Comparison of ENCODE assay signal across 1 cellular context in the genomic region with DNA sequence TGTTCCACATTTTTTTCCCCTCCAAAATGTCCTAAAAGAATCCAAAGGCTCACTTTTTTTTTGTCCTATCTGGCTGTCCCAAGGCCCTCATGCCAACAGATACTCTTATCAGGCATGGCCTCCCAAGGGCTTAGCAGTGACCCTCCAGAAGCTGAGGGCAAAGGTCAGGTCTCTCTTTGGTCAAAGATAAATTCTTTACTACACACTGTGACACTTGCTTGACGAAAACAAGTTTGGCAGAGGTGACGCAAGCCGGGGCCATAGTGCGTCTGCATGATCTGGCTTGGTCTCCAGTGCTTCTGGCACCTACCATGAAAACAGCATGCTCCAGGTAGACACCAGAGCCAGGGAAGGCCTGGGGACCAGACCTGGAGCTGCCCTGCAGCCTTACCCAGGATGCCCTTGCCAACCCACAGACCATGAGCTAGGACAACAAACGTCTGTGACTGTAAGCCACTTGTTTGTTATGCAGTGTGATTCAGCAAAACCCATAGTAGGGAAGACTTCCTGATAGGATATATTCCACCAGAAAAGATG.
TF ChIP-seq lines count a peak whose summit lies in the region.

No MANE protein-coding gene starts in this region.

TF ChIP-seq in HepG2, 621 proteins besides CTCF, POLR2A, EP300 and RAD21 (continued from another document and continues in another):
- TF ChIP-seq, protein P1, sequence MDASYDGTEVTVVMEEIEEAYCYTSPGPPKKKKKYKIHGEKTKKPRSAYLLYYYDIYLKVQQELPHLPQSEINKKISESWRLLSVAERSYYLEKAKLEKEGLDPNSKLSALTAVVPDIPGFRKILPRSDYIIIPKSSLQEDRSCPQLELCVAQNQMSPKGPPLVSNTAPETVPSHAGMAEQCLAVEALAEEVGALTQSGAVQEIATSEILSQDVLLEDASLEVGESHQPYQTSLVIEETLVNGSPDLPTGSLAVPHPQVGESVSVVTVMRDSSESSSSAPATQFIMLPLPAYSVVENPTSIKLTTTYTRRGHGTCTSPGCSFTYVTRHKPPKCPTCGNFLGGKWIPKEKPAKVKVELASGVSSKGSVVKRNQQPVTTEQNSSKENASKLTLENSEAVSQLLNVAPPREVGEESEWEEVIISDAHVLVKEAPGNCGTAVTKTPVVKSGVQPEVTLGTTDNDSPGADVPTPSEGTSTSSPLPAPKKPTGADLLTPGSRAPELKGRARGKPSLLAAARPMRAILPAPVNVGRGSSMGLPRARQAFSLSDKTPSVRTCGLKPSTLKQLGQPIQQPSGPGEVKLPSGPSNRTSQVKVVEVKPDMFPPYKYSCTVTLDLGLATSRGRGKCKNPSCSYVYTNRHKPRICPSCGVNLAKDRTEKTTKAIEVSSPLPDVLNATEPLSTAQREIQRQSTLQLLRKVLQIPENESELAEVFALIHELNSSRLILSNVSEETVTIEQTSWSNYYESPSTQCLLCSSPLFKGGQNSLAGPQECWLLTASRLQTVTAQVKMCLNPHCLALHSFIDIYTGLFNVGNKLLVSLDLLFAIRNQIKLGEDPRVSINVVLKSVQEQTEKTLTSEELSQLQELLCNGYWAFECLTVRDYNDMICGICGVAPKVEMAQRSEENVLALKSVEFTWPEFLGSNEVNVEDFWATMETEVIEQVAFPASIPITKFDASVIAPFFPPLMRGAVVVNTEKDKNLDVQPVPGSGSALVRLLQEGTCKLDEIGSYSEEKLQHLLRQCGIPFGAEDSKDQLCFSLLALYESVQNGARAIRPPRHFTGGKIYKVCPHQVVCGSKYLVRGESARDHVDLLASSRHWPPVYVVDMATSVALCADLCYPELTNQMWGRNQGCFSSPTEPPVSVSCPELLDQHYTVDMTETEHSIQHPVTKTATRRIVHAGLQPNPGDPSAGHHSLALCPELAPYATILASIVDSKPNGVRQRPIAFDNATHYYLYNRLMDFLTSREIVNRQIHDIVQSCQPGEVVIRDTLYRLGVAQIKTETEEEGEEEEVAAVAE (CRISPR knock-in tag; IDR thresholded peaks at IDR 0.05; ENCODE audit: borderline replicate concordance): no peak
- TF ChIP-seq IKZF4 (CRISPR knock-in tag; IDR thresholded peaks at IDR 0.05; ENCODE audit: borderline replicate concordance, low read depth, not compliant biosample characterization): no peak
- no peak for TF ChIP-seq ZNF605 (CRISPR knock-in tag; IDR thresholded peaks at IDR 0.05)
- TF ChIP-seq IRF2 (CRISPR knock-in tag; IDR thresholded peaks at IDR 0.05): 0 out of 2 replicates have a peak, but pooled peaks have one; percentile 21
- TF ChIP-seq ZFP62 (CRISPR knock-in tag; IDR thresholded peaks at IDR 0.05): no peak
- no peak for TF ChIP-seq HDAC1 (CRISPR knock-in tag; IDR thresholded peaks at IDR 0.05)
- TF ChIP-seq ZBTB7B (CRISPR knock-in tag; IDR thresholded peaks at IDR 0.05): no peak
- TF ChIP-seq JDP2 (CRISPR knock-in tag; IDR thresholded peaks at IDR 0.05; ENCODE audit: borderline replicate concordance): no peak
- no peak for TF ChIP-seq ZNF224 (CRISPR knock-in tag; IDR thresholded peaks at IDR 0.05)
- TF ChIP-seq, protein P2, sequence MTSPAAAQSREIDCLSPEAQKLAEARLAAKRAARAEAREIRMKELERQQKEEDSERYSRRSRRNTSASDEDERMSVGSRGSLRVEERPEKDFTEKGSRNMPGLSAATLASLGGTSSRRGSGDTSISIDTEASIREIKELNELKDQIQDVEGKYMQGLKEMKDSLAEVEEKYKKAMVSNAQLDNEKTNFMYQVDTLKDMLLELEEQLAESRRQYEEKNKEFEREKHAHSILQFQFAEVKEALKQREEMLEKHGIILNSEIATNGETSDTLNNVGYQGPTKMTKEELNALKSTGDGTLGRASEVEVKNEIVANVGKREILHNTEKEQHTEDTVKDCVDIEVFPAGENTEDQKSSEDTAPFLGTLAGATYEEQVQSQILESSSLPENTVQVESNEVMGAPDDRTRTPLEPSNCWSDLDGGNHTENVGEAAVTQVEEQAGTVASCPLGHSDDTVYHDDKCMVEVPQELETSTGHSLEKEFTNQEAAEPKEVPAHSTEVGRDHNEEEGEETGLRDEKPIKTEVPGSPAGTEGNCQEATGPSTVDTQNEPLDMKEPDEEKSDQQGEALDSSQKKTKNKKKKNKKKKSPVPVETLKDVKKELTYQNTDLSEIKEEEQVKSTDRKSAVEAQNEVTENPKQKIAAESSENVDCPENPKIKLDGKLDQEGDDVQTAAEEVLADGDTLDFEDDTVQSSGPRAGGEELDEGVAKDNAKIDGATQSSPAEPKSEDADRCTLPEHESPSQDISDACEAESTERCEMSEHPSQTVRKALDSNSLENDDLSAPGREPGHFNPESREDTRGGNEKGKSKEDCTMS (CRISPR knock-in tag; conservative IDR thresholded peaks at IDR 0.05): no peak
- peak; percentile 52; the same call in 1 of the 2 replicates for TF ChIP-seq HIVEP1 (CRISPR knock-in tag; IDR thresholded peaks at IDR 0.05)
- TF ChIP-seq HOXA3 (CRISPR knock-in tag; IDR thresholded peaks at IDR 0.05): peak; percentile 96
- no peak for TF ChIP-seq ZNF749 (CRISPR knock-in tag; IDR thresholded peaks at IDR 0.05; ENCODE audit: borderline replicate concordance)
- no peak for TF ChIP-seq MLLT10 (CRISPR knock-in tag; IDR thresholded peaks at IDR 0.05)
- TF ChIP-seq, protein P3, sequence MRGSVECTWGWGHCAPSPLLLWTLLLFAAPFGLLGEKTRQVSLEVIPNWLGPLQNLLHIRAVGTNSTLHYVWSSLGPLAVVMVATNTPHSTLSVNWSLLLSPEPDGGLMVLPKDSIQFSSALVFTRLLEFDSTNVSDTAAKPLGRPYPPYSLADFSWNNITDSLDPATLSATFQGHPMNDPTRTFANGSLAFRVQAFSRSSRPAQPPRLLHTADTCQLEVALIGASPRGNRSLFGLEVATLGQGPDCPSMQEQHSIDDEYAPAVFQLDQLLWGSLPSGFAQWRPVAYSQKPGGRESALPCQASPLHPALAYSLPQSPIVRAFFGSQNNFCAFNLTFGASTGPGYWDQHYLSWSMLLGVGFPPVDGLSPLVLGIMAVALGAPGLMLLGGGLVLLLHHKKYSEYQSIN (CRISPR knock-in tag; IDR thresholded peaks at IDR 0.05; ENCODE audit: borderline replicate concordance): no peak
- peak; percentile 62; the same call in 1 of the 2 replicates for TF ChIP-seq NR2F2 (IDR thresholded peaks at IDR 0.05; ENCODE audit: borderline replicate concordance, low read depth)
- no peak for TF ChIP-seq RXRA (CRISPR knock-in tag; IDR thresholded peaks at IDR 0.05)
- TF ChIP-seq FOXJ3 (CRISPR knock-in tag; IDR thresholded peaks at IDR 0.05; ENCODE audit: borderline replicate concordance): no peak
- TF ChIP-seq FOXM1 (CRISPR knock-in tag; IDR thresholded peaks at IDR 0.05): no peak
- TF ChIP-seq ZNF232 (CRISPR knock-in tag; IDR thresholded peaks at IDR 0.05; ENCODE audit: borderline replicate concordance): no peak
- no peak for TF ChIP-seq ZNF17 (CRISPR knock-in tag; IDR thresholded peaks at IDR 0.05)
- TF ChIP-seq NPAS2 (CRISPR knock-in tag; IDR thresholded peaks at IDR 0.05; ENCODE audit: borderline replicate concordance): no peak
- TF ChIP-seq, protein P4, sequence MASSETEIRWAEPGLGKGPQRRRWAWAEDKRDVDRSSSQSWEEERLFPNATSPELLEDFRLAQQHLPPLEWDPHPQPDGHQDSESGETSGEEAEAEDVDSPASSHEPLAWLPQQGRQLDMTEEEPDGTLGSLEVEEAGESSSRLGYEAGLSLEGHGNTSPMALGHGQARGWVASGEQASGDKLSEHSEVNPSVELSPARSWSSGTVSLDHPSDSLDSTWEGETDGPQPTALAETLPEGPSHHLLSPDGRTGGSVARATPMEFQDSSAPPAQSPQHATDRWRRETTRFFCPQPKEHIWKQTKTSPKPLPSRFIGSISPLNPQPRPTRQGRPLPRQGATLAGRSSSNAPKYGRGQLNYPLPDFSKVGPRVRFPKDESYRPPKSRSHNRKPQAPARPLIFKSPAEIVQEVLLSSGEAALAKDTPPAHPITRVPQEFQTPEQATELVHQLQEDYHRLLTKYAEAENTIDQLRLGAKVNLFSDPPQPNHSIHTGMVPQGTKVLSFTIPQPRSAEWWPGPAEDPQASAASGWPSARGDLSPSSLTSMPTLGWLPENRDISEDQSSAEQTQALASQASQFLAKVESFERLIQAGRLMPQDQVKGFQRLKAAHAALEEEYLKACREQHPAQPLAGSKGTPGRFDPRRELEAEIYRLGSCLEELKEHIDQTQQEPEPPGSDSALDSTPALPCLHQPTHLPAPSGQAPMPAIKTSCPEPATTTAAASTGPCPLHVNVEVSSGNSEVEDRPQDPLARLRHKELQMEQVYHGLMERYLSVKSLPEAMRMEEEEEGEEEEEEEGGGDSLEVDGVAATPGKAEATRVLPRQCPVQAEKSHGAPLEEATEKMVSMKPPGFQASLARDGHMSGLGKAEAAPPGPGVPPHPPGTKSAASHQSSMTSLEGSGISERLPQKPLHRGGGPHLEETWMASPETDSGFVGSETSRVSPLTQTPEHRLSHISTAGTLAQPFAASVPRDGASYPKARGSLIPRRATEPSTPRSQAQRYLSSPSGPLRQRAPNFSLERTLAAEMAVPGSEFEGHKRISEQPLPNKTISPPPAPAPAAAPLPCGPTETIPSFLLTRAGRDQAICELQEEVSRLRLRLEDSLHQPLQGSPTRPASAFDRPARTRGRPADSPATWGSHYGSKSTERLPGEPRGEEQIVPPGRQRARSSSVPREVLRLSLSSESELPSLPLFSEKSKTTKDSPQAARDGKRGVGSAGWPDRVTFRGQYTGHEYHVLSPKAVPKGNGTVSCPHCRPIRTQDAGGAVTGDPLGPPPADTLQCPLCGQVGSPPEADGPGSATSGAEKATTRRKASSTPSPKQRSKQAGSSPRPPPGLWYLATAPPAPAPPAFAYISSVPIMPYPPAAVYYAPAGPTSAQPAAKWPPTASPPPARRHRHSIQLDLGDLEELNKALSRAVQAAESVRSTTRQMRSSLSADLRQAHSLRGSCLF (CRISPR knock-in tag; IDR thresholded peaks at IDR 0.05; ENCODE audit: borderline replicate concordance): no peak
- TF ChIP-seq, protein P5, sequence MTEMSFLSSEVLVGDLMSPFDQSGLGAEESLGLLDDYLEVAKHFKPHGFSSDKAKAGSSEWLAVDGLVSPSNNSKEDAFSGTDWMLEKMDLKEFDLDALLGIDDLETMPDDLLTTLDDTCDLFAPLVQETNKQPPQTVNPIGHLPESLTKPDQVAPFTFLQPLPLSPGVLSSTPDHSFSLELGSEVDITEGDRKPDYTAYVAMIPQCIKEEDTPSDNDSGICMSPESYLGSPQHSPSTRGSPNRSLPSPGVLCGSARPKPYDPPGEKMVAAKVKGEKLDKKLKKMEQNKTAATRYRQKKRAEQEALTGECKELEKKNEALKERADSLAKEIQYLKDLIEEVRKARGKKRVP (CRISPR knock-in tag; IDR thresholded peaks at IDR 0.05): peak in 1 of 2 experiments; percentile 90; a peak in 2 of 4 replicates
- TF ChIP-seq, protein P6, sequence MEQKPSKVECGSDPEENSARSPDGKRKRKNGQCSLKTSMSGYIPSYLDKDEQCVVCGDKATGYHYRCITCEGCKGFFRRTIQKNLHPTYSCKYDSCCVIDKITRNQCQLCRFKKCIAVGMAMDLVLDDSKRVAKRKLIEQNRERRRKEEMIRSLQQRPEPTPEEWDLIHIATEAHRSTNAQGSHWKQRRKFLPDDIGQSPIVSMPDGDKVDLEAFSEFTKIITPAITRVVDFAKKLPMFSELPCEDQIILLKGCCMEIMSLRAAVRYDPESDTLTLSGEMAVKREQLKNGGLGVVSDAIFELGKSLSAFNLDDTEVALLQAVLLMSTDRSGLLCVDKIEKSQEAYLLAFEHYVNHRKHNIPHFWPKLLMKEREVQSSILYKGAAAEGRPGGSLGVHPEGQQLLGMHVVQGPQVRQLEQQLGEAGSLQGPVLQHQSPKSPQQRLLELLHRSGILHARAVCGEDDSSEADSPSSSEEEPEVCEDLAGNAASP (CRISPR knock-in tag; IDR thresholded peaks at IDR 0.05; ENCODE audit: borderline replicate concordance): no peak
- TF ChIP-seq, protein P7, sequence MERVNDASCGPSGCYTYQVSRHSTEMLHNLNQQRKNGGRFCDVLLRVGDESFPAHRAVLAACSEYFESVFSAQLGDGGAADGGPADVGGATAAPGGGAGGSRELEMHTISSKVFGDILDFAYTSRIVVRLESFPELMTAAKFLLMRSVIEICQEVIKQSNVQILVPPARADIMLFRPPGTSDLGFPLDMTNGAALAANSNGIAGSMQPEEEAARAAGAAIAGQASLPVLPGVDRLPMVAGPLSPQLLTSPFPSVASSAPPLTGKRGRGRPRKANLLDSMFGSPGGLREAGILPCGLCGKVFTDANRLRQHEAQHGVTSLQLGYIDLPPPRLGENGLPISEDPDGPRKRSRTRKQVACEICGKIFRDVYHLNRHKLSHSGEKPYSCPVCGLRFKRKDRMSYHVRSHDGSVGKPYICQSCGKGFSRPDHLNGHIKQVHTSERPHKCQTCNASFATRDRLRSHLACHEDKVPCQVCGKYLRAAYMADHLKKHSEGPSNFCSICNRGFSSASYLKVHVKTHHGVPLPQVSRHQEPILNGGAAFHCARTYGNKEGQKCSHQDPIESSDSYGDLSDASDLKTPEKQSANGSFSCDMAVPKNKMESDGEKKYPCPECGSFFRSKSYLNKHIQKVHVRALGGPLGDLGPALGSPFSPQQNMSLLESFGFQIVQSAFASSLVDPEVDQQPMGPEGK (CRISPR knock-in tag; IDR thresholded peaks at IDR 0.05): 0 out of 2 replicates have a peak, but pooled peaks have one; percentile 18
- TF ChIP-seq PHF5A (CRISPR knock-in tag; IDR thresholded peaks at IDR 0.05; ENCODE audit: low read depth, unreplicated experiment): no peak
- TF ChIP-seq ZNF350 (CRISPR knock-in tag; IDR thresholded peaks at IDR 0.05; ENCODE audit: borderline replicate concordance, low read depth): peak; percentile 65; the same call in 1 of the 2 replicates
- TF ChIP-seq, protein P8, sequence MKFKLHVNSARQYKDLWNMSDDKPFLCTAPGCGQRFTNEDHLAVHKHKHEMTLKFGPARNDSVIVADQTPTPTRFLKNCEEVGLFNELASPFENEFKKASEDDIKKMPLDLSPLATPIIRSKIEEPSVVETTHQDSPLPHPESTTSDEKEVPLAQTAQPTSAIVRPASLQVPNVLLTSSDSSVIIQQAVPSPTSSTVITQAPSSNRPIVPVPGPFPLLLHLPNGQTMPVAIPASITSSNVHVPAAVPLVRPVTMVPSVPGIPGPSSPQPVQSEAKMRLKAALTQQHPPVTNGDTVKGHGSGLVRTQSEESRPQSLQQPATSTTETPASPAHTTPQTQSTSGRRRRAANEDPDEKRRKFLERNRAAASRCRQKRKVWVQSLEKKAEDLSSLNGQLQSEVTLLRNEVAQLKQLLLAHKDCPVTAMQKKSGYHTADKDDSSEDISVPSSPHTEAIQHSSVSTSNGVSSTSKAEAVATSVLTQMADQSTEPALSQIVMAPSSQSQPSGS (CRISPR knock-in tag; IDR thresholded peaks at IDR 0.05): 0 out of 2 replicates have a peak, but pooled peaks have one; percentile 44
- TF ChIP-seq RBM22 (optimal IDR thresholded peaks at IDR 0.05; ENCODE audit: low read length): no peak
- no peak for TF ChIP-seq CBX1 (IDR thresholded peaks at IDR 0.05; ENCODE audit: low read depth)
- no peak for TF ChIP-seq GTF2F1 (IDR thresholded peaks at IDR 0.05; ENCODE audit: low read length)
- TF ChIP-seq ZNF549 (CRISPR knock-in tag; IDR thresholded peaks at IDR 0.05): no peak
- no peak for TF ChIP-seq RAD51 (IDR thresholded peaks at IDR 0.05; ENCODE audit: borderline replicate concordance)
